In genomic region chr5:176542596-176543427, GRCh38 we compare ENCODE assay signal across 8 cellular contexts. TPM values are rescaled to one million over a fixed set of nuclear protein-coding genes. Genes with fewer than 3 reads are reported as not detected.
DNase-seq lines count a peak whose midpoint lies in the region; ATAC-seq and TF ChIP-seq lines count a peak whose summit lies in the region.

No MANE protein-coding gene starts in this region.

- H3K27ac ChIP-seq in foreskin keratinocyte (peak overlapping the region; percentile 85), ovary (peak overlapping the region; percentile 72 to 88)

- H3K4me1 ChIP-seq in foreskin keratinocyte (peaks cover 22% of the 10 kb centered on the region), ovary (ENCODE audit: insufficient read depth) (peaks cover 7% of the 10 kb centered on the region)

- peak overlapping the region; percentile 92 for H3K27ac Mint-ChIP-seq in activated CD8-positive, alpha-beta T cell treated with anti-CD3 and anti-CD28 coated beads, Interleukin-2, amount 10 ng/mL, durations not matched to agents 7 days and 5 days

- TF ChIP-seq CTCF in foreskin keratinocyte (conservative IDR thresholded peaks at IDR 0.05) (peak; percentile 42), ovary (IDR thresholded peaks at IDR 0.05) (peak in 2 of 3 donors; percentile 27 to 34)

- WGBS in ovary, 3 donors = 0 to 2% (median 1%) methylated on average over 39 to 107 of the region's 110 CpGs

- ATAC-seq in GM21367 (IDR thresholded peaks at IDR 0.05; ENCODE audit: unreplicated experiment) (peak; percentile 31), HG03565 (IDR thresholded peaks at IDR 0.05; ENCODE audit: unreplicated experiment) (peak; percentile 43), foreskin keratinocyte (peak; percentile 9)
- ATAC-seq in activated CD8-positive, alpha-beta T cell treated with anti-CD3 and anti-CD28 coated beads, Interleukin-2, amount 10 ng/mL, durations not matched to agents 7 days and 5 days = peak; percentile 43

- no peaks in the 10 kb centered on the region for H3K27me3 Mint-ChIP-seq in activated CD8-positive, alpha-beta T cell treated with anti-CD3 and anti-CD28 coated beads, Interleukin-2, amount 10 ng/mL, durations not matched to agents 7 days and 5 days (ENCODE audit: low read depth)

- peak overlapping the region; percentile 94 for H3K4me3 Mint-ChIP-seq in activated CD8-positive, alpha-beta T cell treated with anti-CD3 and anti-CD28 coated beads, Interleukin-2, amount 10 ng/mL, durations not matched to agents 7 days and 5 days

- H3K9me3 Mint-ChIP-seq in activated CD8-positive, alpha-beta T cell treated with anti-CD3 and anti-CD28 coated beads, Interleukin-2, amount 10 ng/mL, durations not matched to agents 7 days and 5 days (ENCODE audit: insufficient read depth) = no peaks in the 10 kb centered on the region

- DNase-seq in DMS53 (lab: John Stamatoyannopoulos, UW) (peak; percentile 83), DMS53 treated with DMSO at 0.1 percent for 48 hours (lab: John Stamatoyannopoulos, UW; ENCODE audit: unreplicated experiment) (no peak), foreskin keratinocyte (no peak), ovary (peak; percentile 26 to 67 (median 48)), DMS79 (lab: John Stamatoyannopoulos, UW) (no peak)
- DNase-seq in activated CD8-positive, alpha-beta T cell treated with anti-CD3 and anti-CD28 coated beads, Interleukin-2, amount 10 ng/mL, durations not matched to agents 7 days and 5 days = peak; percentile 42

- peak overlapping the region; percentile 79 for H3K4me3 ChIP-seq in ovary

- no peaks in the 10 kb centered on the region for H3K9me3 ChIP-seq in ovary

- intact Hi-C loops in ovary (cut with DNase I) = loop anchor here in 1 of 4 donors (5.0 to 10.0 kb wide), 2 partner anchors 96 to 128 kb away; partner anchors contain the start of genes CLTB and FAF2

- POLR2A ChIA-PET in activated CD8-positive, alpha-beta T cell treated with anti-CD3 and anti-CD28 coated beads, Interleukin-2, amount 10 ng/mL, durations not matched to agents 7 days and 5 days (lab: Charles Lee) = interaction anchor here (0.6 to 3.2 kb wide), 10 partner anchors 8 to 821 kb away, joined by 3 to 35 read pairs (median 8); partner anchors contain the start of genes CLTB and FAF2

- no peak for TF ChIP-seq POLR2A in ovary (IDR thresholded peaks at IDR 0.05)

- no peaks in the 10 kb centered on the region for H3K36me3 ChIP-seq in ovary

- no peak for TF ChIP-seq EP300 in ovary (IDR thresholded peaks at IDR 0.05)

- CTCF ChIA-PET in activated CD8-positive, alpha-beta T cell treated with anti-CD3 and anti-CD28 coated beads, Interleukin-2, amount 10 ng/mL, durations not matched to agents 7 days and 5 days (lab: Charles Lee) = interaction anchor here (0.6 to 4.7 kb wide), 15 partner anchors 10 to 154 kb away, joined by 3 to 39 read pairs (median 4); partner anchors contain the start of genes FAF2, HIGD2A and NOP16

- H3K36me3 Mint-ChIP-seq in activated CD8-positive, alpha-beta T cell treated with anti-CD3 and anti-CD28 coated beads, Interleukin-2, amount 10 ng/mL, durations not matched to agents 7 days and 5 days (ENCODE audit: low read depth) = peaks cover 23% of the 10 kb centered on the region

- H3K4me1 Mint-ChIP-seq in activated CD8-positive, alpha-beta T cell treated with anti-CD3 and anti-CD28 coated beads, Interleukin-2, amount 10 ng/mL, durations not matched to agents 7 days and 5 days (ENCODE audit: low read depth) = peaks cover 74% of the 10 kb centered on the region

- no peaks in the 10 kb centered on the region for H3K27me3 ChIP-seq in foreskin keratinocyte
- H3K27me3 ChIP-seq in ovary = no peaks in the 10 kb centered on the region

RNA-seq across cellular contexts. Expression of gene RNF44, which starts 5.6 kb away (rescaled TPM):
- total RNA-seq in activated CD8-positive, alpha-beta T cell treated with anti-CD3 and anti-CD28 coated beads, Interleukin-2, amount 10 ng/mL, durations not matched to agents 7 days and 5 days = 10 to 100 TPM; 88.3 to 92.7 TPM
- total RNA-seq in foreskin keratinocyte (12.5 and 15.3 TPM in 2 replicates), ovary (10 to 100 TPM; 16.6 to 44.7 (median 30.8) TPM)
- polyA plus RNA-seq in foreskin keratinocyte (12.1 and 12.7 TPM in 2 replicates), ovary (10 to 100 TPM in 1 of 2 donors, 1 to 10 TPM in 1; 9.2 to 23.8 TPM)

RNA-seq across cellular contexts. Expression of gene CDHR2, which starts 6.3 kb away (rescaled TPM):
- total RNA-seq in activated CD8-positive, alpha-beta T cell treated with anti-CD3 and anti-CD28 coated beads, Interleukin-2, amount 10 ng/mL, durations not matched to agents 7 days and 5 days = 1 to 10 TPM; 2.1 to 2.2 TPM
- 0.04 and 0.27 TPM in 2 replicates for total RNA-seq in foreskin keratinocyte
- 0.03 TPM in 1 of 2 replicates, not detected in the other for polyA plus RNA-seq in foreskin keratinocyte
- 1 to 10 TPM in 1 of 7 donors, under 1 TPM in 1, not detected in 5; 0.20 to 2.0 TPM for total RNA-seq in ovary
- under 1 TPM in 1 of 2 donors, not detected in 1; 0.10 TPM for polyA plus RNA-seq in ovary

Comparison
In these comparisons a context has a peak if more than half of its experiments do, and no peak if none do; other contexts are left out.
1. DNase-seq: peak in DMS53 (single experiment), activated CD8-positive, alpha-beta T cell treated with anti-CD3 and anti-CD28 coated beads, Interleukin-2, amount 10 ng/mL, durations not matched to agents 7 days and 5 days (single experiment) and ovary (5 of 5); none in DMS53 treated with DMSO at 0.1 percent for 48 hours (single experiment), foreskin keratinocyte (0 of 2) and DMS79 (single experiment).
2. Peak in every context shown above with its lines, with median percentiles within 50 percentile points of each other: ATAC-seq.